ENCODE assay signal across 8 cellular contexts in genomic region chr13:112968380-112968909, GRCh38. TPM values are rescaled to one million over a fixed set of nuclear protein-coding genes. Genes with fewer than 3 reads are reported as not detected.
DNase-seq lines count a peak whose midpoint lies in the region; ATAC-seq and TF ChIP-seq lines count a peak whose summit lies in the region.

No MANE protein-coding gene starts in this region.

- H3K79me2 ChIP-seq in Karpas-422 (ENCODE audit: low read length), result no peaks in the 10 kb centered on the region

- H3K27ac ChIP-seq in HUES64 (ENCODE audit: low read depth, low read length) (peak overlapping the region; percentile 34; the same call in 1 of the 2 replicates), thyroid gland (peak overlapping the region; percentile 36 to 59 (median 56)), Karpas-422 (ENCODE audit: low read length) (no peak overlapping the region)
- peak overlapping the region; percentile 65 for H3K27ac ChIP-seq in effector memory CD4-positive, alpha-beta T cell (ENCODE audit: insufficient read depth, low read length, poor library complexity, severe bottlenecking)

- no peaks in the 10 kb centered on the region for H3K36me3 ChIP-seq in HUES64 (ENCODE audit: insufficient read depth, low read length)
- H3K36me3 ChIP-seq in effector memory CD4-positive, alpha-beta T cell (ENCODE audit: control insufficient read depth, insufficient read depth, low read length), result no peaks in the 10 kb centered on the region
- no peaks in the 10 kb centered on the region for H3K36me3 ChIP-seq in thyroid gland
- no peaks in the 10 kb centered on the region for H3K36me3 ChIP-seq in Karpas-422 (ENCODE audit: insufficient read depth, low read length)

- WGBS in HUES64, result 11% methylated on average over 52 of the region's 52 CpGs
- 1 to 5% methylated on average over 12 to 28 of the region's 52 CpGs for WGBS in thyroid gland, 2 donors

- H3K4me3 Mint-ChIP-seq in natural killer cell, result peak overlapping the region; percentile 75

- H3K9ac ChIP-seq in HUES64 (ENCODE audit: low read depth, low read length), result peak overlapping the region; percentile 58; the same call in 1 of the 2 replicates
- H3K9ac ChIP-seq in Karpas-422 (ENCODE audit: low read length), result no peak overlapping the region

- H2AFZ ChIP-seq in Karpas-422 (ENCODE audit: low read length), result no peak overlapping the region

- TF ChIP-seq POLR2A in thyroid gland (IDR thresholded peaks at IDR 0.05), result no peak

- TF ChIP-seq CTCF in natural killer cell (IDR thresholded peaks at IDR 0.05) (no peak), thyroid gland (IDR thresholded peaks at IDR 0.05) (peak in 4 of 6 experiments; percentile 12 to 32 (median 28))

- DNase-seq in Ammon's horn (ENCODE audit: low spot score) (peak; percentile 39), natural killer cell (peak; percentile 49), thyroid gland (peak; percentile 79 to 83), HPDE6-E6E7 (ENCODE audit: extremely low spot score) (no peak), Karpas-422 (no peak)
- peak; percentile 55 for DNase-seq in activated CD4-positive, CD25-positive, alpha-beta regulatory T cell treated with anti-CD3 and anti-CD28 coated beads, Interleukin-2, amount 50 U/mL, for 72 hours
- DNase-seq in effector memory CD4-positive, alpha-beta T cell, result peak; percentile 19 to 55 (median 43)

- intact Hi-C loops in natural killer cell (cut with micrococcal nuclease) (no loop called here), thyroid gland (cut with DNase I) (no loop called here)

- no peaks in the 10 kb centered on the region for H3K36me3 Mint-ChIP-seq in natural killer cell

- H3K9me3 ChIP-seq in HUES64 (ENCODE audit: insufficient read depth, low read depth, low read length), result peaks cover 8% of the 10 kb centered on the region; the same call in 1 of the 2 replicates
- no peaks in the 10 kb centered on the region for H3K9me3 ChIP-seq in effector memory CD4-positive, alpha-beta T cell (ENCODE audit: control insufficient read depth, low read length)
- no peaks in the 10 kb centered on the region for H3K9me3 ChIP-seq in thyroid gland
- no peaks in the 10 kb centered on the region for H3K9me3 ChIP-seq in Karpas-422 (ENCODE audit: low read length)

- peaks cover 0 to 7% of the 10 kb centered on the region in 2 donors for H3K9me3 Mint-ChIP-seq in natural killer cell

- H3K4me1 ChIP-seq in HUES64 (ENCODE audit: insufficient read depth, low read length) (no peaks in the 10 kb centered on the region), thyroid gland (peaks cover 4 to 20% of the 10 kb centered on the region in 2 donors), Karpas-422 (ENCODE audit: low read length) (no peaks in the 10 kb centered on the region)
- peaks cover 4% of the 10 kb centered on the region for H3K4me1 ChIP-seq in effector memory CD4-positive, alpha-beta T cell (ENCODE audit: control insufficient read depth, insufficient read depth, low read length, poor library complexity, severe bottlenecking)

- H3K27me3 ChIP-seq in HUES64 (ENCODE audit: insufficient read depth, low read length) (peaks cover 23% of the 10 kb centered on the region), thyroid gland (no peaks in the 10 kb centered on the region), Karpas-422 (ENCODE audit: low read length) (no peaks in the 10 kb centered on the region)
- no peaks in the 10 kb centered on the region for H3K27me3 ChIP-seq in effector memory CD4-positive, alpha-beta T cell (replicated peaks; ENCODE audit: control insufficient read depth, insufficient read depth, low read length, poor library complexity, severe bottlenecking)

- H3K27me3 Mint-ChIP-seq in natural killer cell (ENCODE audit: low read depth in 2 of 2), result peaks cover 24 to 31% of the 10 kb centered on the region in 2 donors

- H3K4me2 ChIP-seq in Karpas-422 (ENCODE audit: low read depth, low read length, poor library complexity, severe bottlenecking), result no peak overlapping the region

- peak overlapping the region; percentile 58 for H3K4me3 ChIP-seq in HUES64 (ENCODE audit: low read length)
- H3K4me3 ChIP-seq in effector memory CD4-positive, alpha-beta T cell (ENCODE audit: insufficient read depth, low read depth, low read length, poor library complexity, severe bottlenecking), result peak overlapping the region; percentile 63
- H3K4me3 ChIP-seq in thyroid gland (replicated peaks in 1 of 3), result peak overlapping the region; percentile 22 to 54 (median 47)
- H3K4me3 ChIP-seq in Karpas-422 (ENCODE audit: low read length), result no peak overlapping the region

- H4K20me1 ChIP-seq in Karpas-422 (ENCODE audit: insufficient read depth, low read depth, low read length), result no peaks in the 10 kb centered on the region

- H3K27ac Mint-ChIP-seq in natural killer cell, result no peak overlapping the region

- peak; percentile 31 to 46 (median 43) for ATAC-seq in natural killer cell

- no peaks in the 10 kb centered on the region for H3K9me2 ChIP-seq in Karpas-422 (replicated peaks; ENCODE audit: insufficient read depth, low read length)

- peaks cover 14 to 24% of the 10 kb centered on the region in 2 donors for H3K4me1 Mint-ChIP-seq in natural killer cell

RNA-seq across cellular contexts. Expression of gene MCF2L, which starts 0.6 kb away (rescaled TPM):
- polyA plus RNA-seq in HUES64 (2013, experiment 1 of 2), result 14.2 TPM
- 18.6 TPM for polyA plus RNA-seq in HUES64 (2013, experiment 2 of 2)
- total RNA-seq in natural killer cell (1 to 10 TPM; 1.7 to 3.0 (median 3.0) TPM), thyroid gland (10 to 100 TPM; 35.6 to 83.4 (median 43.6) TPM)
- not detected in 2 replicates for total RNA-seq in Karpas-422 (2014; rRNA removed; shearing (Covaris generic); ENCODE audit: low replicate concordance)

Comparison
In these comparisons a context has a peak if more than half of its experiments do, and no peak if none do; other contexts are left out.
1. DNase-seq: peak in Ammon's horn (single experiment), activated CD4-positive, CD25-positive, alpha-beta regulatory T cell treated with anti-CD3 and anti-CD28 coated beads, Interleukin-2, amount 50 U/mL, for 72 hours (single experiment), effector memory CD4-positive, alpha-beta T cell (3 of 3), natural killer cell (single experiment) and thyroid gland (2 of 2); none in HPDE6-E6E7 (single experiment) and Karpas-422 (single experiment).
2. RNA of gene MCF2L, which starts 0.6 kb away (total RNA-seq): 35.6 to 83.4 TPM in thyroid gland; 1.7 to 3.0 TPM in natural killer cell and not detected in Karpas-422; every median in the first group is over 4 times any median in the second.